In the genomic region with DNA sequence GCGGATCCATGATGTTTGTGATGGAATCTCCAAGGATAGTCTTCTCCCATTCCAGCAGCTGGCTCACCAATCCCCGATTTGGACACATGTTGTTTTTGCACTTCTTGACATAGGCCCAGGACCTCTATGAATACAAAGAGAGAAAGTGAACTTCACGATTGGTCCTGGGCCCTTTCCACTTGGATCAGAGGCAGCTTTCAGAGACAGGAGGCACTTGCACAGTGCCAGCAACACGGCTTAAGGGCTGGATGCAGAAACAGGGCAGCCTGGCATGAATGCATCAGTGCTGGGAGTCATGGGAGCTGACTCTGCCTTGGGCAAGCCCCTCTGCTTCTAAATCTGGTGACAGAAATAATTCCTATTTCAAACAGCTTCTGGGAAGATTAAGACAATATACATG, we compare ENCODE assay signal across 19 cellular contexts.
"Had no signal": no experiment of that assay in that cellular context is flagged by ENCODE, and none has a peak within 500 bp of the region (broad histone marks: within the 10 kb centered on the region; RNA-seq: fewer than 3 reads in every experiment).

No MANE protein-coding gene starts in this region.

- DNase-seq: activated CD4-positive, alpha-beta T cell treated with anti-CD3 and anti-CD28 coated beads for 4 hours; activated CD8-positive, alpha-beta T cell treated with anti-CD3 and anti-CD28 coated beads for 36 hours; activated effector memory CD4-positive, alpha-beta T cell treated with anti-CD3 and anti-CD28 coated beads, Interleukin-2, amount 50 U/mL, for 16 hours; activated T-cell treated with anti-CD3 and anti-CD28 coated beads, Interleukin-2, amount 50 U/mL, for 4 hours; erythroblast; gastrocnemius medialis; heart right ventricle; naive B cell; nucleus accumbens; retina; stimulated activated CD4-positive, alpha-beta T cell treated with anti-CD3 and anti-CD28 coated beads, Interleukin-15, amount 100 ng/mL, for 24 hours; stimulated activated CD4-positive, alpha-beta T cell treated with anti-CD3 and anti-CD28 coated beads, Interleukin-4, amount 100 ng/mL, for 1 hour; stimulated activated naive CD4-positive, alpha-beta T cell treated with Interleukin-2 at 50 U/mL for 16 hours; substantia nigra; transverse colon; WERI-Rb-1 had no signal

- H3K9me3 Mint-ChIP-seq: activated CD8-positive, alpha-beta T cell treated with anti-CD3 and anti-CD28 coated beads for 36 hours; activated T-cell treated with anti-CD3 and anti-CD28 coated beads, Interleukin-2, amount 50 U/mL, for 4 hours; naive B cell; T-helper 1 cell treated with Interleukin-12 subunit alpha and Interleukin-12 subunit beta and Interleukin-4 antibody, amounts not matched to agents 30 μg/mL and 1 μg/mL, for 36 hours had no signal

- ATAC-seq: activated CD8-positive, alpha-beta T cell treated with anti-CD3 and anti-CD28 coated beads for 36 hours; activated T-cell treated with anti-CD3 and anti-CD28 coated beads, Interleukin-2, amount 50 U/mL, for 4 hours; gastrocnemius medialis; heart right ventricle; left colon had no signal

- H3K27ac Mint-ChIP-seq: activated CD8-positive, alpha-beta T cell treated with anti-CD3 and anti-CD28 coated beads for 36 hours; activated naive CD8-positive, alpha-beta T cell had no signal

- H3K4me3 Mint-ChIP-seq: activated CD8-positive, alpha-beta T cell treated with anti-CD3 and anti-CD28 coated beads for 36 hours had no signal

- H3K27me3 Mint-ChIP-seq: activated CD8-positive, alpha-beta T cell treated with anti-CD3 and anti-CD28 coated beads for 36 hours; activated naive CD8-positive, alpha-beta T cell; naive B cell had no signal

- H3K36me3 Mint-ChIP-seq: naive B cell had no signal
